ENCODE assay signal across 12 cellular contexts in genomic region chr2:235936493-235936892, GRCh38.
DNase-seq lines count a peak whose midpoint lies in the region; ATAC-seq, FAIRE-seq and TF ChIP-seq lines count a peak whose summit lies in the region.
"Had no signal": no experiment of that assay in that cellular context is flagged by ENCODE, and none has a peak within 500 bp of the region (broad histone marks: within the 10 kb centered on the region; RNA-seq: fewer than 3 reads in every experiment).

No MANE protein-coding gene starts in this region.

- H3K27ac ChIP-seq in suprapubic skin = no peak overlapping the region
- H3K27ac ChIP-seq: RWPE1, tibial nerve had no signal

- peaks cover 20% of the 10 kb centered on the region for H3K36me3 ChIP-seq in suprapubic skin

- no peak for TF ChIP-seq POLR2A in suprapubic skin (IDR thresholded peaks at IDR 0.05)

- no peaks in the 10 kb centered on the region for H3K36me3 Mint-ChIP-seq in activated CD4-positive, alpha-beta T cell treated with anti-CD3 and anti-CD28 coated beads for 36 hours (ENCODE audit: low read depth)
- peaks cover 32% of the 10 kb centered on the region for H3K36me3 Mint-ChIP-seq in neural crest cell (ENCODE audit: low read depth)
- no peaks in the 10 kb centered on the region for H3K36me3 Mint-ChIP-seq in stimulated activated naive B cell treated with anti-CD40 and anti-IgM and Interleukin-4, amounts not matched to agents 10 μg/mL and 1 μg/mL and 100 μg/mL, for 72 hours

- H3K27me3 ChIP-seq in suprapubic skin = no peaks in the 10 kb centered on the region
- H3K27me3 ChIP-seq: tibial nerve had no signal

- no peaks in the 10 kb centered on the region for H3K9me3 ChIP-seq in suprapubic skin

- no peaks in the 10 kb centered on the region for H3K4me1 Mint-ChIP-seq in activated CD4-positive, alpha-beta T cell treated with anti-CD3 and anti-CD28 coated beads for 36 hours
- peaks cover 31% of the 10 kb centered on the region for H3K4me1 Mint-ChIP-seq in neural crest cell
- H3K4me1 Mint-ChIP-seq in stimulated activated naive B cell treated with anti-CD40 and anti-IgM and Interleukin-4, amounts not matched to agents 10 μg/mL and 1 μg/mL and 100 μg/mL, for 72 hours = no peaks in the 10 kb centered on the region
- H3K4me1 Mint-ChIP-seq: B cell had no signal

- no peak for FAIRE-seq in HTR-8/SVneo (lab: Jason Lieb, UNC)

- WGBS in suprapubic skin = 88% methylated on average over 8 of the region's 8 CpGs

- H3K4me3 ChIP-seq in LNCaP clone FGC (ENCODE audit: low read depth, low read length) = no peak overlapping the region
- H3K4me3 ChIP-seq in choroid plexus epithelial cell (ENCODE audit: low read depth, low read length) = no peak overlapping the region
- no peak overlapping the region for H3K4me3 ChIP-seq in suprapubic skin
- H3K4me3 ChIP-seq: tibial nerve had no signal

- TF ChIP-seq EP300 in suprapubic skin (IDR thresholded peaks at IDR 0.05) = no peak

- peak; percentile 46 for DNase-seq in activated CD4-positive, alpha-beta T cell treated with anti-CD3 and anti-CD28 coated beads for 36 hours
- no peak for DNase-seq in activated CD4-positive, alpha-beta T cell treated with anti-CD3 and anti-CD28 coated beads, Interleukin-2, amount 50 U/mL, for 1 hour
- DNase-seq in LNCaP clone FGC (ENCODE audit: low read depth) (peak; percentile 2), choroid plexus epithelial cell (ENCODE audit: low read depth) (peak; percentile 66), neural crest cell (ENCODE audit: low read depth, low spot score) (no peak), HTR-8/SVneo (ENCODE audit: insufficient read length, low spot score) (no peak), suprapubic skin (ENCODE audit: low spot score in 2 of 2) (no peak)
- DNase-seq in stimulated activated naive B cell treated with anti-CD40 and anti-IgM and Interleukin-4, amounts not matched to agents 10 μg/mL and 1 μg/mL and 100 μg/mL, for 72 hours = no peak
- DNase-seq: midbrain had no signal

- ATAC-seq in activated CD4-positive, alpha-beta T cell treated with anti-CD3 and anti-CD28 coated beads for 36 hours = no peak
- ATAC-seq in stimulated activated naive B cell treated with anti-CD40 and anti-IgM and Interleukin-4, amounts not matched to agents 10 μg/mL and 1 μg/mL and 100 μg/mL, for 72 hours (replicated peaks) = no peak

- peak; percentile 56 for TF ChIP-seq CTCF in LNCaP clone FGC (IDR thresholded peaks at IDR 0.05; ENCODE audit: control insufficient read depth, extremely low read depth, insufficient read depth)
- peak; percentile 77 for TF ChIP-seq CTCF in choroid plexus epithelial cell (conservative IDR thresholded peaks at IDR 0.05; ENCODE audit: low read depth, low read length)
- TF ChIP-seq CTCF in neural crest cell (conservative IDR thresholded peaks at IDR 0.05) = peak; percentile 60
- TF ChIP-seq CTCF in suprapubic skin (IDR thresholded peaks at IDR 0.05) = no peak

- H3K9me3 Mint-ChIP-seq in activated CD4-positive, alpha-beta T cell treated with anti-CD3 and anti-CD28 coated beads for 36 hours (ENCODE audit: low read depth) = no peaks in the 10 kb centered on the region
- peaks cover 5% of the 10 kb centered on the region for H3K9me3 Mint-ChIP-seq in neural crest cell
- H3K9me3 Mint-ChIP-seq in stimulated activated naive B cell treated with anti-CD40 and anti-IgM and Interleukin-4, amounts not matched to agents 10 μg/mL and 1 μg/mL and 100 μg/mL, for 72 hours = peaks cover 5 to 8% of the 10 kb centered on the region in 2 donors

- no peak overlapping the region for H3K4me3 Mint-ChIP-seq in activated CD4-positive, alpha-beta T cell treated with anti-CD3 and anti-CD28 coated beads for 36 hours
- no peak overlapping the region for H3K4me3 Mint-ChIP-seq in neural crest cell
- no peak overlapping the region for H3K4me3 Mint-ChIP-seq in stimulated activated naive B cell treated with anti-CD40 and anti-IgM and Interleukin-4, amounts not matched to agents 10 μg/mL and 1 μg/mL and 100 μg/mL, for 72 hours
- H3K4me3 Mint-ChIP-seq: B cell had no signal

- intact Hi-C loops in activated CD4-positive, alpha-beta T cell treated with anti-CD3 and anti-CD28 coated beads for 36 hours (cut with DNase I, micrococcal nuclease) = loop anchor here (1.0 to 5.0 kb wide), 3 partner anchors 116 to 245 kb away; no protein-coding TSS in a partner anchor

- CTCF ChIA-PET in activated CD4-positive, alpha-beta T cell treated with anti-CD3 and anti-CD28 coated beads for 36 hours (lab: Charles Lee) = interaction anchor here (0.9 to 1.2 kb wide), 4 partner anchors 10 to 241 kb away, joined by 3 to 4 read pairs (median 4); no protein-coding TSS in a partner anchor

- H3K27ac Mint-ChIP-seq in activated CD4-positive, alpha-beta T cell treated with anti-CD3 and anti-CD28 coated beads for 36 hours = no peak overlapping the region
- no peak overlapping the region for H3K27ac Mint-ChIP-seq in neural crest cell (ENCODE audit: unreplicated experiment)
- H3K27ac Mint-ChIP-seq in stimulated activated naive B cell treated with anti-CD40 and anti-IgM and Interleukin-4, amounts not matched to agents 10 μg/mL and 1 μg/mL and 100 μg/mL, for 72 hours = no peak overlapping the region
- H3K27ac Mint-ChIP-seq: B cell had no signal

- H3K27me3 Mint-ChIP-seq in activated CD4-positive, alpha-beta T cell treated with anti-CD3 and anti-CD28 coated beads for 36 hours = peaks cover 17% of the 10 kb centered on the region
- no peaks in the 10 kb centered on the region for H3K27me3 Mint-ChIP-seq in neural crest cell (ENCODE audit: low read depth)
- H3K27me3 Mint-ChIP-seq in stimulated activated naive B cell treated with anti-CD40 and anti-IgM and Interleukin-4, amounts not matched to agents 10 μg/mL and 1 μg/mL and 100 μg/mL, for 72 hours = peaks cover 0 to 6% of the 10 kb centered on the region in 2 donors

- no peaks in the 10 kb centered on the region for H3K4me1 ChIP-seq in suprapubic skin
- H3K4me1 ChIP-seq: tibial nerve had no signal

- POLR2A ChIA-PET in activated CD4-positive, alpha-beta T cell treated with anti-CD3 and anti-CD28 coated beads for 36 hours (lab: Charles Lee) = no interaction called here

Comparison
In these comparisons a context has a peak if more than half of its experiments do, and no peak if none do; other contexts are left out.
1. DNase-seq: peak in activated CD4-positive, alpha-beta T cell treated with anti-CD3 and anti-CD28 coated beads for 36 hours (single experiment), LNCaP clone FGC (single experiment) and choroid plexus epithelial cell (single experiment); none in activated CD4-positive, alpha-beta T cell treated with anti-CD3 and anti-CD28 coated beads, Interleukin-2, amount 50 U/mL, for 1 hour (single experiment), neural crest cell (single experiment), stimulated activated naive B cell treated with anti-CD40 and anti-IgM and Interleukin-4, amounts not matched to agents 10 μg/mL and 1 μg/mL and 100 μg/mL, for 72 hours (single experiment), HTR-8/SVneo (single experiment) and suprapubic skin (0 of 2).
2. CTCF ChIP-seq: peak in LNCaP clone FGC (single experiment), choroid plexus epithelial cell (single experiment) and neural crest cell (single experiment); none in suprapubic skin (0 of 2).